In the genomic region with DNA sequence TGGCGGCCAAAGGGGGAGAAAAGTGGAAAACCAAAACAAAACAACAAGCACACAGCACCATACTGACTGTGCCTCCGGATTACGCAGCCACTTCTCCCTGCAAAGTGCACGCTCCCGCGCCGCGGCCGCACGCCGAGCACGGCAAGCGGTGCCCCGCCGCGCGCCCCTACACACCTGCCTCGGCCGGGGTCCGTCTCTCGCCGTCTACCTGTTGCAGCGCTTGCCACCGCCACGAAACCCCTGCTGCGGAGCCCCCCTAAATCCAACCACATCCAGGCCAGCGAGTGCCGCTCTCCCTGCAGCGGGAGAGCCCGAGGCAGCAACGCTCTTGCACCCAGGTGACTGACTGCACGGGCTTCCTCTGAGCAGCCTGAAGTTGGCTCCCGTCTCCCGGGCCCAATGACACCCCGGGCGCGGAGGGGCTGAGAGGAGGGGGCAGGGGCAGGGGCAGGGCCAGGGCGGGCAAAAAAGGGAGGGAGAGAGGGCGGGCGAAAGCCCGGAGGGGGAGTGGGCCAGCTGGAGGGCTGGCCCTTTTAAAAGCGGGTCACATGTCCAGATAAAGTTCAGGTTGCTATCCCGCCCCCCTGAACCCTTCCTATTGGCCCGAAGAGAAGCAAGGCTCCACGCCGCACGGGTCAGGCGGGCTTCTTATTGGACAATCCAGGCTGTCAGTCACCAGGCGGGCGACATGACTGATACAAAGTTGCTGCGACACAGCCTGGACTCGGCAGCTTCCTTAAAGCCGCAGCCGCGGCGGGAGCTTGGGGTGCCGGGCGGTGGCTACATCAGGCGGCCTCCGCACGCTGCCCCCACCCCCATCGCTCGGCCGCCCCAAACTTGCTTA, we compare ENCODE assay signal across 1 cellular context.
TF ChIP-seq lines count a peak whose summit lies in the region.

NR3C2 (minus strand) TSS at position 429 of the 844 bp plus-strand sequence.

TF ChIP-seq in HEK293, 187 proteins besides CTCF, POLR2A, EP300 and RAD21 (continued from another document):
- TF ChIP-seq ZNF398 (tag by site-specific recombination; IDR thresholded peaks at IDR 0.05), result peak; percentile 87
- TF ChIP-seq, protein P1, sequence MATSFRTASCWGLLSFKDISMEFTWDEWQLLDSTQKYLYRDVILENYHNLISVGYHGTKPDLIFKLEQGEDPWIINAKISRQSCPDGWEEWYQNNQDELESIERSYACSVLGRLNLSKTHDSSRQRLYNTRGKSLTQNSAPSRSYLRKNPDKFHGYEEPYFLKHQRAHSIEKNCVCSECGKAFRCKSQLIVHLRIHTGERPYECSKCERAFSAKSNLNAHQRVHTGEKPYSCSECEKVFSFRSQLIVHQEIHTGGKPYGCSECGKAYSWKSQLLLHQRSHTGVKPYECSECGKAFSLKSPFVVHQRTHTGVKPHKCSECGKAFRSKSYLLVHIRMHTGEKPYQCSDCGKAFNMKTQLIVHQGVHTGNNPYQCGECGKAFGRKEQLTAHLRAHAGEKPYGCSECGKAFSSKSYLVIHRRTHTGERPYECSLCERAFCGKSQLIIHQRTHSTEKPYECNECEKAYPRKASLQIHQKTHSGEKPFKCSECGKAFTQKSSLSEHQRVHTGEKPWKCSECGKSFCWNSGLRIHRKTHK (tag by site-specific recombination; IDR thresholded peaks at IDR 0.05), result no peak
- TF ChIP-seq OSR2 (tag by site-specific recombination; IDR thresholded peaks at IDR 0.05), result peak; percentile 49; the same call in 1 of the 2 replicates
- TF ChIP-seq ZNF521 (tag by site-specific recombination; IDR thresholded peaks at IDR 0.05), result no peak
- TF ChIP-seq, protein P2, sequence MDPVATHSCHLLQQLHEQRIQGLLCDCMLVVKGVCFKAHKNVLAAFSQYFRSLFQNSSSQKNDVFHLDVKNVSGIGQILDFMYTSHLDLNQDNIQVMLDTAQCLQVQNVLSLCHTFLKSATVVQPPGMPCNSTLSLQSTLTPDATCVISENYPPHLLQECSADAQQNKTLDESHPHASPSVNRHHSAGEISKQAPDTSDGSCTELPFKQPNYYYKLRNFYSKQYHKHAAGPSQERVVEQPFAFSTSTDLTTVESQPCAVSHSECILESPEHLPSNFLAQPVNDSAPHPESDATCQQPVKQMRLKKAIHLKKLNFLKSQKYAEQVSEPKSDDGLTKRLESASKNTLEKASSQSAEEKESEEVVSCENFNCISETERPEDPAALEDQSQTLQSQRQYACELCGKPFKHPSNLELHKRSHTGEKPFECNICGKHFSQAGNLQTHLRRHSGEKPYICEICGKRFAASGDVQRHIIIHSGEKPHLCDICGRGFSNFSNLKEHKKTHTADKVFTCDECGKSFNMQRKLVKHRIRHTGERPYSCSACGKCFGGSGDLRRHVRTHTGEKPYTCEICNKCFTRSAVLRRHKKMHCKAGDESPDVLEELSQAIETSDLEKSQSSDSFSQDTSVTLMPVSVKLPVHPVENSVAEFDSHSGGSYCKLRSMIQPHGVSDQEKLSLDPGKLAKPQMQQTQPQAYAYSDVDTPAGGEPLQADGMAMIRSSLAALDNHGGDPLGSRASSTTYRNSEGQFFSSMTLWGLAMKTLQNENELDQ (tag by site-specific recombination; IDR thresholded peaks at IDR 0.05; ENCODE audit: low read depth), result no peak
